1 cellular context compared by ENCODE assay signal in the genomic region with DNA sequence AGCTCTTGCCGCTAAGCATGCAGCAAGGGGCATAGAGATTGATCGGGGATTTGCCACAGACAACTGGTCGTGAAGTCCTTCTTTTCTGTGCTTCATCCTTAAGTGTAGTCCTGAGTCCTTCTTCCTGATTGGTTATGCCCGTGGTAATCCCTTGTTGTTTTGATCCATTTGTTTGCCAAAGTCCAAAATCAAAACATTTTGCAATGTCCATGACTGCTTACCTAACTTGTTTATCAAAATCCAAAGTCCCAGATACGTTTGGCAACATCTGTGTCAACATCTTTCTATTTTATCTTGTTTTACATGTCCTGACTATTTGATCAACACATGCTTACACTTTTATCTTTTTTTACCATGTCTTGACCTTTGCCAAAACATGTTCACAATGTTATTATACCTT.
A peak's percentile ranks its signal among the peaks of the same experiment; 100 is the strongest.
TF ChIP-seq lines count a peak whose summit lies in the region.

No MANE protein-coding gene starts in this region.

TF ChIP-seq in liver, 16 proteins besides CTCF, POLR2A, EP300 and RAD21 (continued from another document):
- TF ChIP-seq, protein P1, sequence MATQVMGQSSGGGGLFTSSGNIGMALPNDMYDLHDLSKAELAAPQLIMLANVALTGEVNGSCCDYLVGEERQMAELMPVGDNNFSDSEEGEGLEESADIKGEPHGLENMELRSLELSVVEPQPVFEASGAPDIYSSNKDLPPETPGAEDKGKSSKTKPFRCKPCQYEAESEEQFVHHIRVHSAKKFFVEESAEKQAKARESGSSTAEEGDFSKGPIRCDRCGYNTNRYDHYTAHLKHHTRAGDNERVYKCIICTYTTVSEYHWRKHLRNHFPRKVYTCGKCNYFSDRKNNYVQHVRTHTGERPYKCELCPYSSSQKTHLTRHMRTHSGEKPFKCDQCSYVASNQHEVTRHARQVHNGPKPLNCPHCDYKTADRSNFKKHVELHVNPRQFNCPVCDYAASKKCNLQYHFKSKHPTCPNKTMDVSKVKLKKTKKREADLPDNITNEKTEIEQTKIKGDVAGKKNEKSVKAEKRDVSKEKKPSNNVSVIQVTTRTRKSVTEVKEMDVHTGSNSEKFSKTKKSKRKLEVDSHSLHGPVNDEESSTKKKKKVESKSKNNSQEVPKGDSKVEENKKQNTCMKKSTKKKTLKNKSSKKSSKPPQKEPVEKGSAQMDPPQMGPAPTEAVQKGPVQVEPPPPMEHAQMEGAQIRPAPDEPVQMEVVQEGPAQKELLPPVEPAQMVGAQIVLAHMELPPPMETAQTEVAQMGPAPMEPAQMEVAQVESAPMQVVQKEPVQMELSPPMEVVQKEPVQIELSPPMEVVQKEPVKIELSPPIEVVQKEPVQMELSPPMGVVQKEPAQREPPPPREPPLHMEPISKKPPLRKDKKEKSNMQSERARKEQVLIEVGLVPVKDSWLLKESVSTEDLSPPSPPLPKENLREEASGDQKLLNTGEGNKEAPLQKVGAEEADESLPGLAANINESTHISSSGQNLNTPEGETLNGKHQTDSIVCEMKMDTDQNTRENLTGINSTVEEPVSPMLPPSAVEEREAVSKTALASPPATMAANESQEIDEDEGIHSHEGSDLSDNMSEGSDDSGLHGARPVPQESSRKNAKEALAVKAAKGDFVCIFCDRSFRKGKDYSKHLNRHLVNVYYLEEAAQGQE (IDR thresholded peaks at IDR 0.05): peak; percentile 63
- TF ChIP-seq YY1 (IDR thresholded peaks at IDR 0.05) (peak; percentile 72), HNF4G (IDR thresholded peaks at IDR 0.05) (peak; percentile 96), TAF1 (conservative IDR thresholded peaks at IDR 0.05) (no peak), EGR1 (IDR thresholded peaks at IDR 0.05; ENCODE audit: low read depth in 2 of 2) (no peak), NR2F2 (IDR thresholded peaks at IDR 0.05) (peak; percentile 39), GABPA (IDR thresholded peaks at IDR 0.05 in 1 of 2, conservative IDR thresholded peaks at IDR 0.05 in 1 of 2) (peak in 1 of 2 donors; percentile 16), JUND (IDR thresholded peaks at IDR 0.05) (peak; percentile 64 to 72), RXRA (IDR thresholded peaks at IDR 0.05) (peak; percentile 73 to 86)
- TF ChIP-seq, protein P2, sequence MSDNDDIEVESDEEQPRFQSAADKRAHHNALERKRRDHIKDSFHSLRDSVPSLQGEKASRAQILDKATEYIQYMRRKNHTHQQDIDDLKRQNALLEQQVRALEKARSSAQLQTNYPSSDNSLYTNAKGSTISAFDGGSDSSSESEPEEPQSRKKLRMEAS (IDR thresholded peaks at IDR 0.05): peak; percentile 50
